In genomic region chr5:135560858-135561257, GRCh38 we compare ENCODE assay signal across 8 cellular contexts. TPM values are rescaled to one million over a fixed set of nuclear protein-coding genes. Genes with fewer than 3 reads are reported as not detected.
DNase-seq lines count a peak whose midpoint lies in the region; ATAC-seq, FAIRE-seq and TF ChIP-seq lines count a peak whose summit lies in the region.

No MANE protein-coding gene starts in this region.

- peaks cover 5% of the 10 kb centered on the region for H3K4me1 Mint-ChIP-seq in activated CD4-positive, alpha-beta memory T cell treated with anti-CD3 and anti-CD28 coated beads for 36 hours (ENCODE audit: low read depth)
- peaks cover 3 to 12% of the 10 kb centered on the region in 2 donors for H3K4me1 Mint-ChIP-seq in stimulated activated naive B cell treated with anti-CD40 and anti-IgM and Interleukin-4, amounts not matched to agents 10 μg/mL and 1 μg/mL and 100 μg/mL, for 72 hours

- H3K4me1 ChIP-seq in H1 (replicated peaks in 1 of 4; ENCODE audit: control insufficient read depth in 3 of 4, insufficient read depth in 4 of 4, low read length in 3 of 4) = peaks cover 0 to 21% (median 8%) of the 10 kb centered on the region in 4 experiments; a peak in 6 of 7 replicates

- peak; percentile 37 for DNase-seq in CMK (ENCODE audit: low read depth)
- peak; percentile 61 for DNase-seq in NCI-H748 treated with DMSO at 0.1 percent for 48 hours (lab: John Stamatoyannopoulos, UW)
- peak; percentile 84 for DNase-seq in activated CD4-positive, alpha-beta memory T cell treated with anti-CD3 and anti-CD28 coated beads for 36 hours
- peak in 1 of 2 experiments; percentile 92 for DNase-seq in H1 (ENCODE audit: low read depth in 1 of 2, low spot score in 2 of 2)
- peak; percentile 73 for DNase-seq in myocyte (ENCODE audit: low read depth)
- peak; percentile 76 for DNase-seq in stimulated activated naive B cell treated with anti-CD40 and anti-IgM and Interleukin-4, amounts not matched to agents 10 μg/mL and 1 μg/mL and 100 μg/mL, for 72 hours

- peak overlapping the region; percentile 90 for H4K91ac ChIP-seq in H1 (replicated peaks; ENCODE audit: insufficient read length, low read length)

- no peak overlapping the region for H2BK15ac ChIP-seq in H1 (ENCODE audit: low read length)

- 0 out of 8 replicates have a peak overlapping the region, but pooled peaks of 1 of the 4 experiments have one; percentile 15 for H3K4me3 ChIP-seq in H1 (ENCODE audit: extremely low read depth in 1 of 4, insufficient read depth in 2 of 4, low read depth in 3 of 4, low read length in 4 of 4)

- H3K27me3 Mint-ChIP-seq in activated CD4-positive, alpha-beta memory T cell treated with anti-CD3 and anti-CD28 coated beads for 36 hours = peaks cover 24% of the 10 kb centered on the region
- H3K27me3 Mint-ChIP-seq in stimulated activated naive B cell treated with anti-CD40 and anti-IgM and Interleukin-4, amounts not matched to agents 10 μg/mL and 1 μg/mL and 100 μg/mL, for 72 hours = peaks cover 45 to 59% of the 10 kb centered on the region in 2 donors

- 12% methylated on average over 14 of the region's 14 CpGs; no CpG with 5 or more reads in 1 of the 2 experiments for WGBS in H1 (ENCODE audit: extremely low coverage in 1 of 2, insufficient coverage in 1 of 2, insufficient read length in 1 of 2, insufficient replicate concordance in 2 of 2, low coverage in 1 of 2, low lambda C conversion rate in 2 of 2, missing lambda C conversion rate in 1 of 2), 2 experiments

- H3K79me1 ChIP-seq in H1 (ENCODE audit: low read depth, low read length) = no peaks in the 10 kb centered on the region

- no peak overlapping the region for H3K56ac ChIP-seq in H1 (replicated peaks; ENCODE audit: insufficient read length, low read depth, low read length)

- H3K79me2 ChIP-seq in H1 (ENCODE audit: control insufficient read depth in 1 of 2, insufficient read depth in 2 of 2, low read length in 2 of 2) = no peaks in the 10 kb centered on the region

- no peaks in the 10 kb centered on the region for H3K36me3 Mint-ChIP-seq in activated CD4-positive, alpha-beta memory T cell treated with anti-CD3 and anti-CD28 coated beads for 36 hours
- H3K36me3 Mint-ChIP-seq in stimulated activated naive B cell treated with anti-CD40 and anti-IgM and Interleukin-4, amounts not matched to agents 10 μg/mL and 1 μg/mL and 100 μg/mL, for 72 hours = no peaks in the 10 kb centered on the region

- H3K23ac ChIP-seq in H1 (ENCODE audit: insufficient read length) = no peak overlapping the region

- no peak overlapping the region for H2BK5ac ChIP-seq in H1 (ENCODE audit: low read depth, low read length)

- peak overlapping the region in 1 of 2 experiments; percentile 25; a peak in 1 of 4 replicates for H3K4me2 ChIP-seq in H1 (ENCODE audit: insufficient read depth in 1 of 2, low read depth in 2 of 2, low read length in 2 of 2)

- no peak overlapping the region for H3K27ac Mint-ChIP-seq in activated CD4-positive, alpha-beta memory T cell treated with anti-CD3 and anti-CD28 coated beads for 36 hours
- H3K27ac Mint-ChIP-seq in stimulated activated naive B cell treated with anti-CD40 and anti-IgM and Interleukin-4, amounts not matched to agents 10 μg/mL and 1 μg/mL and 100 μg/mL, for 72 hours = no peak overlapping the region

- no peaks in the 10 kb centered on the region; a peak in 1 of 7 replicates for H3K27me3 ChIP-seq in H1 (replicated peaks in 1 of 4; ENCODE audit: control insufficient read depth in 3 of 4, extremely low read depth in 1 of 4, insufficient read depth in 3 of 4, low read length in 3 of 4)

- no peak for TF ChIP-seq POLR2A in H1 (IDR thresholded peaks at IDR 0.05; ENCODE audit: control extremely low read depth in 1 of 2, low read depth in 2 of 2, low read length in 2 of 2)

- no peak overlapping the region for H2BK20ac ChIP-seq in H1 (ENCODE audit: low read length)

- no peak overlapping the region for H3K9ac ChIP-seq in H1 (replicated peaks in 1 of 4; ENCODE audit: extremely low read depth in 1 of 4, low read depth in 3 of 4, low read length in 3 of 4)

- H3K4me3 Mint-ChIP-seq in activated CD4-positive, alpha-beta memory T cell treated with anti-CD3 and anti-CD28 coated beads for 36 hours = no peak overlapping the region
- H3K4me3 Mint-ChIP-seq in stimulated activated naive B cell treated with anti-CD40 and anti-IgM and Interleukin-4, amounts not matched to agents 10 μg/mL and 1 μg/mL and 100 μg/mL, for 72 hours = no peak overlapping the region

- POLR2A ChIA-PET in activated CD4-positive, alpha-beta memory T cell treated with anti-CD3 and anti-CD28 coated beads for 36 hours (lab: Charles Lee) = no interaction called here
- POLR2A ChIA-PET in H1 (lab: Charles Lee; ENCODE audit: partially characterized antibody) = interaction anchor here (0.6 kb wide), 1 partner anchor 168 kb away, joined by 3 read pairs; no protein-coding TSS in a partner anchor

- peak overlapping the region; percentile 30 for H2BK120ac ChIP-seq in H1 (replicated peaks; ENCODE audit: low read depth, low read length)

- no peaks in the 10 kb centered on the region for H3K23me2 ChIP-seq in H1 (ENCODE audit: low read depth, low read length)

- H3K9me3 ChIP-seq in H1 (ENCODE audit: insufficient read depth in 2 of 2, low read depth in 1 of 2, low read length in 1 of 2) = no peaks in the 10 kb centered on the region

- H4K20me1 ChIP-seq in H1 (replicated peaks in 1 of 2; ENCODE audit: control insufficient read depth in 1 of 2, insufficient read depth in 2 of 2, low read length in 2 of 2) = no peaks in the 10 kb centered on the region

- FAIRE-seq in H1 (lab: Jason Lieb, UNC) = peak; percentile 93

- no peaks in the 10 kb centered on the region for H3K36me3 ChIP-seq in H1 (ENCODE audit: control insufficient read depth in 2 of 4, insufficient read depth in 4 of 4, low read length in 3 of 4)

- ATAC-seq in GM19372 (IDR thresholded peaks at IDR 0.05; ENCODE audit: low read depth, unreplicated experiment) (peak; percentile 97), HG03442 (IDR thresholded peaks at IDR 0.05; ENCODE audit: unreplicated experiment) (peak; percentile 86)
- peak; percentile 96 to 98 for ATAC-seq in stimulated activated naive B cell treated with anti-CD40 and anti-IgM and Interleukin-4, amounts not matched to agents 10 μg/mL and 1 μg/mL and 100 μg/mL, for 72 hours (replicated peaks)

- no peak for TF ChIP-seq EP300 in H1 (IDR thresholded peaks at IDR 0.05; ENCODE audit: borderline replicate concordance in 1 of 2, low read depth in 2 of 2, low read length in 2 of 2)

- intact Hi-C loops in activated CD4-positive, alpha-beta memory T cell treated with anti-CD3 and anti-CD28 coated beads for 36 hours (cut with micrococcal nuclease) = loop anchor here (1.0 kb wide), 1 partner anchor 269 kb away; no protein-coding TSS in a partner anchor

- no peak overlapping the region for H2AK5ac ChIP-seq in H1 (ENCODE audit: low read depth, low read length)

- no peaks in the 10 kb centered on the region for H3K9me3 Mint-ChIP-seq in activated CD4-positive, alpha-beta memory T cell treated with anti-CD3 and anti-CD28 coated beads for 36 hours
- H3K9me3 Mint-ChIP-seq in stimulated activated naive B cell treated with anti-CD40 and anti-IgM and Interleukin-4, amounts not matched to agents 10 μg/mL and 1 μg/mL and 100 μg/mL, for 72 hours = peaks cover 0 to 1% of the 10 kb centered on the region in 2 donors

- H3K4ac ChIP-seq in H1 (replicated peaks; ENCODE audit: insufficient read length, low read depth, low read length) = no peak overlapping the region

- no peak overlapping the region for H4K5ac ChIP-seq in H1 (ENCODE audit: insufficient read length, low read depth, low read length)

- H4K8ac ChIP-seq in H1 (ENCODE audit: extremely low read depth, insufficient read depth, low read length) = peak overlapping the region; percentile 77; the same call in 1 of the 2 replicates

- CTCF ChIA-PET in activated CD4-positive, alpha-beta memory T cell treated with anti-CD3 and anti-CD28 coated beads for 36 hours (lab: Charles Lee) = interaction anchor here (0.7 to 5.4 kb wide), 16 partner anchors 9 to 614 kb away, joined by 3 to 54 read pairs (median 5); no protein-coding TSS in a partner anchor
- CTCF ChIA-PET in H1 (lab: Charles Lee; ENCODE audit: partially characterized antibody) = interaction anchor here (0.6 to 20.6 kb wide), 30 partner anchors 9 to 399 kb away, joined by 3 to 547 read pairs (median 3); partner anchors contain the start of genes CXCL14, SLC25A48 and TIFAB

- no peak overlapping the region for H2BK12ac ChIP-seq in H1 (ENCODE audit: low read depth, low read length)

- peak overlapping the region; percentile 69; the same call in 1 of the 2 replicates for H2AFZ ChIP-seq in H1 (ENCODE audit: low read length)

- no peak overlapping the region for H3K27ac ChIP-seq in H1 (ENCODE audit: low read depth, low read length)

- TF ChIP-seq RAD21 in H1 (IDR thresholded peaks at IDR 0.05 in 1 of 2, conservative IDR thresholded peaks at IDR 0.05 in 1 of 2; ENCODE audit: low read depth in 2 of 2, low read length in 2 of 2) = peak; percentile 95 to 96

- no peak overlapping the region; the same call in 1 of the 2 replicates for H3K18ac ChIP-seq in H1 (ENCODE audit: extremely low read depth, low read length)

- no peak overlapping the region for H3K14ac ChIP-seq in H1 (ENCODE audit: insufficient read length)

- TF ChIP-seq CTCF in H1 (IDR thresholded peaks at IDR 0.05; ENCODE audit: control extremely low read depth in 1 of 3, insufficient read depth in 1 of 3, low read depth in 1 of 3, low read length in 3 of 3) = peak; percentile 91 to 92 (median 91)

RNA-seq across cellular contexts. Expression of gene CXCL14, which starts 17.9 kb away (rescaled TPM):
- not detected for total RNA-seq in activated CD4-positive, alpha-beta memory T cell treated with anti-CD3 and anti-CD28 coated beads for 36 hours
- total RNA-seq in H1 (2021; fragmentation: NEBNext Ultra II Directional; extraction: Animal tissue kit (Norgen Biotek cat#: 25700)) = 1.8 and 2.4 TPM in 2 replicates
- 1.2 and 1.5 TPM in 2 replicates for polyA plus RNA-seq in H1 (2011; rRNA removed)
- 1.5 TPM for polyA plus RNA-seq in H1 (2011; cell fraction: cytosol; rRNA removed)
- 1.4 TPM for polyA plus RNA-seq in H1 (2011; cell fraction: nucleus; rRNA removed)
- 2.0 to 2.7 TPM (median 2.1 TPM) in 4 replicates for polyA plus RNA-seq in H1 (2012, experiment 1 of 2)
- 3.3 TPM for polyA plus RNA-seq in H1 (2012, experiment 2 of 2)
- 4.1 TPM for polyA plus RNA-seq in H1 (2013, experiment 1 of 2)
- polyA plus RNA-seq in H1 (2013, experiment 2 of 2) = 4.8 TPM
- 0.28 and 0.46 TPM in 2 replicates for polyA minus RNA-seq in H1 (2011; rRNA and poly(A)+ RNA removed)
- not detected for polyA minus RNA-seq in H1 (2011; cell fraction: cytosol; rRNA and poly(A)+ RNA removed)
- not detected for polyA minus RNA-seq in H1 (2011; cell fraction: nucleus; rRNA and poly(A)+ RNA removed)
- total RNA-seq in myocyte = not detected in 2 replicates
- polyA plus RNA-seq in myocyte (2012) = not detected

RNA-seq across cellular contexts. Expression of gene NEUROG1, which starts 25.1 kb away (rescaled TPM):
- not detected for total RNA-seq in activated CD4-positive, alpha-beta memory T cell treated with anti-CD3 and anti-CD28 coated beads for 36 hours
- total RNA-seq in H1 (2021; fragmentation: NEBNext Ultra II Directional; extraction: Animal tissue kit (Norgen Biotek cat#: 25700)) = not detected in 2 replicates
- polyA plus RNA-seq in H1 (2011; rRNA removed) = not detected in 2 replicates
- not detected for polyA plus RNA-seq in H1 (2011; cell fraction: cytosol; rRNA removed)
- polyA plus RNA-seq in H1 (2011; cell fraction: nucleus; rRNA removed) = 0.06 TPM
- polyA plus RNA-seq in H1 (2012, experiment 1 of 2) = not detected in 4 replicates
- polyA plus RNA-seq in H1 (2012, experiment 2 of 2) = not detected
- polyA plus RNA-seq in H1 (2013, experiment 1 of 2) = 0.02 TPM
- not detected for polyA plus RNA-seq in H1 (2013, experiment 2 of 2)
- 0.09 TPM in 1 of 2 replicates, not detected in the other for polyA minus RNA-seq in H1 (2011; rRNA and poly(A)+ RNA removed)
- polyA minus RNA-seq in H1 (2011; cell fraction: cytosol; rRNA and poly(A)+ RNA removed) = not detected
- polyA minus RNA-seq in H1 (2011; cell fraction: nucleus; rRNA and poly(A)+ RNA removed) = not detected
- total RNA-seq in myocyte = not detected in 2 replicates
- not detected for polyA plus RNA-seq in myocyte (2012)
